In genomic region chr10:33329178-33329577, GRCh38 we compare ENCODE assay signal across 28 cellular contexts. TPM values are rescaled to one million over a fixed set of nuclear protein-coding genes. Genes with fewer than 3 reads are reported as not detected.
DNase-seq lines count a peak whose midpoint lies in the region; ATAC-seq and TF ChIP-seq lines count a peak whose summit lies in the region.
"Had no signal": no experiment of that assay in that cellular context is flagged by ENCODE, and none has a peak within 500 bp of the region (broad histone marks: within the 10 kb centered on the region; RNA-seq: fewer than 3 reads in every experiment).

No MANE protein-coding gene starts in this region.

- H3K9me3 ChIP-seq in right cardiac atrium (ENCODE audit: control insufficient read depth, low read length) = no peaks in the 10 kb centered on the region
- H3K9me3 ChIP-seq in adipocyte (ENCODE audit: control insufficient read depth, low read length) = no peaks in the 10 kb centered on the region
- no peaks in the 10 kb centered on the region for H3K9me3 ChIP-seq in esophagus squamous epithelium
- H3K9me3 ChIP-seq: ovary, right lobe of liver, testis had no signal

- H3K36me3 ChIP-seq in adipocyte (ENCODE audit: control insufficient read depth, insufficient read depth, low read length, severe bottlenecking) (peaks cover 51% of the 10 kb centered on the region), esophagus squamous epithelium (peaks cover 0 to 14% (median 0%) of the 10 kb centered on the region in 3 donors)
- H3K36me3 ChIP-seq: ovary had no signal

- TF ChIP-seq CTCF in esophagus squamous epithelium (IDR thresholded peaks at IDR 0.05) = no peak

- H3K27ac ChIP-seq in right cardiac atrium (ENCODE audit: low read length) = no peak overlapping the region
- no peak overlapping the region for H3K27ac ChIP-seq in esophagus squamous epithelium
- H3K27ac ChIP-seq: ovary, right lobe of liver, testis had no signal

- H3K9ac ChIP-seq in adipocyte (ENCODE audit: low read length) = peak overlapping the region; percentile 98

- H3K4me1 ChIP-seq in right cardiac atrium (ENCODE audit: control insufficient read depth, insufficient read depth, low read length) (peaks cover 6% of the 10 kb centered on the region), adipocyte (ENCODE audit: control insufficient read depth, insufficient read depth, low read length) (peaks cover 64% of the 10 kb centered on the region), esophagus squamous epithelium (peaks cover 0 to 63% (median 4%) of the 10 kb centered on the region in 3 donors)
- H3K4me1 ChIP-seq: testis had no signal

- TF ChIP-seq POLR2A in esophagus squamous epithelium (IDR thresholded peaks at IDR 0.05) = no peak

- WGBS in right cardiac atrium = 76% methylated on average over 2 of the region's 2 CpGs
- WGBS in esophagus squamous epithelium, 2 donors = 76% methylated on average over 2 of the region's 2 CpGs

- DNase-seq in right cardiac atrium (no peak), left ventricle myocardium superior (no peak), adipocyte (ENCODE audit: low read depth) (no peak), kidney tubule cell (ENCODE audit: low spot score) (peak; percentile 16), A172 (ENCODE audit: low spot score) (no peak), esophagus squamous epithelium (lab: John Stamatoyannopoulos, UW) (no peak)
- DNase-seq: activated CD4-positive, alpha-beta memory T cell treated with anti-CD3 and anti-CD28 coated beads for 36 hours; activated CD4-positive, CD25-positive, alpha-beta regulatory T cell; activated naive CD4-positive, alpha-beta T cell; activated T-cell treated with anti-CD3 and anti-CD28 coated beads for 4 hours; amygdala; CD4-positive, alpha-beta memory T cell; central memory CD4-positive, alpha-beta T cell; DMS53; GF-D8; KBM-7; MV-4-11; NCI-H1930; NCI-H226; ovary; right lobe of liver; T-helper 9 cell; testis had no signal

- intact Hi-C loops in right cardiac atrium (cut with DNase I) (loop anchor here in 2 of 4 donors (10.0 kb wide), 1 partner anchor 54 kb away; no protein-coding TSS in a partner anchor), left ventricle myocardium superior (cut with micrococcal nuclease) (loop anchor here (5.0 kb wide), 1 partner anchor 132 kb away; no protein-coding TSS in a partner anchor), esophagus squamous epithelium (cut with DNase I) (loop anchor here (10.0 kb wide), 1 partner anchor 134 kb away; no protein-coding TSS in a partner anchor)

- H3K27me3 ChIP-seq in right cardiac atrium (ENCODE audit: control insufficient read depth, insufficient read depth) (no peaks in the 10 kb centered on the region), adipocyte (replicated peaks; ENCODE audit: control insufficient read depth, insufficient read depth, low read length) (no peaks in the 10 kb centered on the region), esophagus squamous epithelium (no peaks in the 10 kb centered on the region)
- H3K27me3 ChIP-seq: ovary, right lobe of liver, testis had no signal

- ATAC-seq in right cardiac atrium (no peak), left ventricle myocardium superior (no peak), GM21423 (IDR thresholded peaks at IDR 0.05; ENCODE audit: unreplicated experiment) (no peak), HG03108 (IDR thresholded peaks at IDR 0.05; ENCODE audit: unreplicated experiment) (no peak)
- ATAC-seq: esophagus mucosa, GM12878, right lobe of liver had no signal

- peak overlapping the region; percentile 94 for H3K4me3 ChIP-seq in right cardiac atrium (ENCODE audit: low read length)
- peak overlapping the region; percentile 94 for H3K4me3 ChIP-seq in adipocyte (ENCODE audit: low read length)
- no peak overlapping the region for H3K4me3 ChIP-seq in esophagus squamous epithelium
- H3K4me3 ChIP-seq: GM12878, lung, ovary, right lobe of liver, testis had no signal

RNA-seq across cellular contexts. Expression of gene NRP1, which starts 5.3 kb away (rescaled TPM):
- 10 to 100 TPM; 92.2 to 98.8 (median 94.3) TPM for total RNA-seq in right cardiac atrium
- polyA plus RNA-seq in right cardiac atrium = 37.7 TPM
- 175 TPM for total RNA-seq in left ventricle myocardium superior
- 134 and 136 TPM in 2 replicates for total RNA-seq in A172 (2014; rRNA removed; shearing (Covaris generic))
- 10 to 100 TPM in 2 of 4 donors, 1 to 10 TPM in 2; 3.1 to 27.7 (median 12.0) TPM for total RNA-seq in esophagus squamous epithelium
- polyA plus RNA-seq: CD4-positive, alpha-beta memory T cell had no signal

Comparison
In these comparisons a context has a peak if more than half of its experiments do, and no peak if none do; other contexts are left out.
1. H3K4me3 ChIP-seq: peak in right cardiac atrium (single experiment) and adipocyte (single experiment); none in esophagus squamous epithelium (0 of 4).